In the genomic region with DNA sequence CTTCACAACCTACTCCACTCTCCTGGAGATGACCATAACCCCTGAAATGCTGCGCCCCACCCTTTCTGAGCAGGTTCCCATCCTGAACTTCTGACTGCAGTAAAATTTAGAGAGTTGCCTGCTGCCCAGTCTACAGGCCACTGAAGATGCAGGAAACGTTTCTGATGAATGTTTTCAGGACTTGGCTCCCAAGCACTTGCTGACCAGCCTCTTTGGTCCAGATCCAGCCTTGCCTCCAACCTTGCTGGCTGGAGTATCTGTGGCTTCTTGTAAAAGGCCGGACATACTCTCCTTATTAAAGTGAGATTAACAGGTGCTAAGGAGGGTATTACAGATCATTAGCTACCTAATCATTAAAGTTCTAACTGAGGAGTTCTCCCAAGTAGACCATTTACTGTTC, we compare ENCODE assay signal across 18 cellular contexts.
DNase-seq lines count a peak whose midpoint lies in the region; ATAC-seq and TF ChIP-seq lines count a peak whose summit lies in the region.
"Had no signal": no experiment of that assay in that cellular context is flagged by ENCODE, and none has a peak within 500 bp of the region (broad histone marks: within the 10 kb centered on the region; RNA-seq: fewer than 3 reads in every experiment).

No MANE protein-coding gene starts in this region.

- ATAC-seq in GM21515 (IDR thresholded peaks at IDR 0.05; ENCODE audit: unreplicated experiment), result no peak
- ATAC-seq: GM23338 had no signal

- no peak for TF ChIP-seq POLR2A in thyroid gland (IDR thresholded peaks at IDR 0.05)

- H3K27ac ChIP-seq in GM23248, result no peak overlapping the region
- H3K27ac ChIP-seq in thyroid gland, result no peak overlapping the region
- H3K27ac ChIP-seq: KMS-11, Peyer's patch, SJSA1 had no signal

- no peaks in the 10 kb centered on the region for H3K36me3 ChIP-seq in GM23248 (ENCODE audit: low read depth)
- no peaks in the 10 kb centered on the region for H3K36me3 ChIP-seq in thyroid gland
- H3K36me3 ChIP-seq: HAP-1, Peyer's patch, SJSA1 had no signal

- in situ Hi-C loops in GM23248 (cut with MboI), result no loop called here

- intact Hi-C loops in thyroid gland (cut with DNase I), result no loop called here

- no peak for TF ChIP-seq CTCF in fibroblast of mammary gland (conservative IDR thresholded peaks at IDR 0.05; ENCODE audit: control insufficient read depth, insufficient read depth, low read depth, low read length)
- TF ChIP-seq CTCF in thyroid gland (IDR thresholded peaks at IDR 0.05), result no peak

- H3K9ac ChIP-seq in GM23248, result no peak overlapping the region
- H3K9ac ChIP-seq: KMS-11 had no signal

- WGBS in GM23248 (ENCODE audit: low coverage in 1 of 2, low lambda C conversion rate in 2 of 2, missing lambda C conversion rate in 2 of 2), 2 experiments, result 65 to 69% methylated on average over 3 of the region's 3 CpGs
- WGBS in thyroid gland, 2 donors, result 58 to 60% methylated on average over 3 of the region's 3 CpGs

- no peak overlapping the region for H2AFZ ChIP-seq in GM23248
- H2AFZ ChIP-seq: GM23338 had no signal

- no peaks in the 10 kb centered on the region for H3K79me2 ChIP-seq in GM23248 (ENCODE audit: insufficient read depth)

- H3K4me2 ChIP-seq in GM23248 (ENCODE audit: unreplicated experiment), result no peak overlapping the region
- H3K4me2 ChIP-seq: GM23338, KMS-11 had no signal

- H3K4me3 ChIP-seq in GM23248 (no peak overlapping the region), fibroblast of mammary gland (ENCODE audit: control insufficient read depth, low read depth, low read length) (no peak overlapping the region), thyroid gland (replicated peaks in 1 of 3) (no peak overlapping the region)
- H3K4me3 ChIP-seq: GM23338, HAP-1, Peyer's patch, SJSA1 had no signal

- DNase-seq in GM23248, result peak; percentile 40
- DNase-seq in RPMI7951 (ENCODE audit: low read depth), result peak; percentile 38
- DNase-seq in fibroblast of mammary gland (ENCODE audit: low read depth), result peak; percentile 30
- peak; percentile 31 to 50 for DNase-seq in thyroid gland
- no peak for DNase-seq in iPS-NIHi11 (ENCODE audit: low spot score)
- DNase-seq in putamen (ENCODE audit: low spot score), result no peak
- DNase-seq: CD4-positive, CD25-positive, alpha-beta regulatory T cell; DMS79; NCI-H1694 treated with DMSO at 0.1 percent for 48 hours; NCI-H2081 treated with DMSO at 0.1 percent for 48 hours; NCI-H446; NCI-H526; Peyer's patch had no signal

- H3K9me3 ChIP-seq in GM23248 (ENCODE audit: low read depth) (no peaks in the 10 kb centered on the region), thyroid gland (no peaks in the 10 kb centered on the region)
- H3K9me3 ChIP-seq: Peyer's patch, SJSA1 had no signal

- H3K27me3 ChIP-seq in GM23248 (replicated peaks; ENCODE audit: insufficient read depth) (no peaks in the 10 kb centered on the region), thyroid gland (no peaks in the 10 kb centered on the region)
- H3K27me3 ChIP-seq: Peyer's patch, SJSA1 had no signal

- H3K4me1 ChIP-seq in GM23248 (ENCODE audit: insufficient read depth), result peaks cover 42% of the 10 kb centered on the region
- H3K4me1 ChIP-seq in thyroid gland, result peaks cover 6 to 15% of the 10 kb centered on the region in 2 donors
- H3K4me1 ChIP-seq: HAP-1, Peyer's patch, SJSA1 had no signal

- peaks cover 28% of the 10 kb centered on the region for H3F3A ChIP-seq in GM23248 (ENCODE audit: insufficient read depth)

- H4K20me1 ChIP-seq in GM23248 (ENCODE audit: insufficient read depth), result no peaks in the 10 kb centered on the region

- no peaks in the 10 kb centered on the region for H3K9me2 ChIP-seq in GM23248 (ENCODE audit: insufficient read depth)

Comparison
In these comparisons a context has a peak if more than half of its experiments do, and no peak if none do; other contexts are left out.
1. DNase-seq: peak in GM23248 (single experiment), RPMI7951 (single experiment), fibroblast of mammary gland (single experiment) and thyroid gland (2 of 2); none in iPS-NIHi11 (single experiment) and putamen (single experiment).